In the genomic region with DNA sequence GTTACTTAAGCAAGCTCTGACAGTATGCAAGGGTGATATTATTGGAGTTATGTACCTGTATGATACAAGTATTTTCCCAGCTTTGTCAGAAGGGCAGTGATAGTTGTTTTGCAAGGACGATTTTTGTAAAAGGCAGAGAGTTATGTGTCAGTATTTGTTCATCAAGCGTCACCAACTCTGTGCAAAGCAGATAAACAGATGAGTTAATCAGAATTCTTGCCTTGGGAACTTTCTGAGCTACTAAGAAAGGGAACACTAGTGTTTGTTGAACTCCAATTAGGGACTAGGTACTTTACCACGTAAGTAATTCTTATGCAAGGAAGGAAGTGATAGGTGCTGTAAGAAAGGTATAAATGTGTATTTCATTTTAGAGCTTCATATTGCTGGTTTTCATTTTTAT, we compare ENCODE assay signal across 8 cellular contexts. TPM values are rescaled to one million over a fixed set of nuclear protein-coding genes. Genes with fewer than 3 reads are reported as not detected.
DNase-seq lines count a peak whose midpoint lies in the region; ATAC-seq, FAIRE-seq and TF ChIP-seq lines count a peak whose summit lies in the region.

No MANE protein-coding gene starts in this region.

- 0% methylated on average over 3 of the region's 3 CpGs for WGBS in suprapubic skin

- no peak overlapping the region for H3K27ac Mint-ChIP-seq in endothelial cell (ENCODE audit: unreplicated experiment)

- TF ChIP-seq POLR2A in suprapubic skin (IDR thresholded peaks at IDR 0.05) = no peak

- no peak overlapping the region for H3K4me3 Mint-ChIP-seq in endothelial cell (ENCODE audit: unreplicated experiment)

- H3K27me3 ChIP-seq in keratinocyte (ENCODE audit: control insufficient read depth, extremely low read depth, insufficient read depth, low read length) (no peaks in the 10 kb centered on the region), suprapubic skin (no peaks in the 10 kb centered on the region)

- no peak overlapping the region for H2AFZ ChIP-seq in keratinocyte (ENCODE audit: control insufficient read depth, low read length)

- peak; percentile 29 for DNase-seq in AG20443 (ENCODE audit: low spot score)
- no peak for DNase-seq in HFF-Myc (ENCODE audit: extremely low read depth, low read depth)
- peak; percentile 54 for DNase-seq in amniotic stem cell (lab: John Stamatoyannopoulos, UW)
- DNase-seq in keratinocyte (ENCODE audit: low read depth, low spot score) = no peak
- no peak for DNase-seq in suprapubic skin (ENCODE audit: low spot score in 2 of 2)
- DNase-seq in endothelial cell (ENCODE audit: low spot score) = no peak
- no peak for DNase-seq in anterior cingulate cortex (lab: John Stamatoyannopoulos, UW)

- TF ChIP-seq EP300 in suprapubic skin (IDR thresholded peaks at IDR 0.05) = no peak

- H3K36me3 Mint-ChIP-seq in endothelial cell (ENCODE audit: low read depth, unreplicated experiment) = no peaks in the 10 kb centered on the region

- peaks cover 27% of the 10 kb centered on the region for H3K4me1 ChIP-seq in keratinocyte (ENCODE audit: control insufficient read depth, extremely low read depth, insufficient read depth, low read length)
- peaks cover 55% of the 10 kb centered on the region for H3K4me1 ChIP-seq in suprapubic skin

- H3K9me3 ChIP-seq in keratinocyte (ENCODE audit: control insufficient read depth, low read depth, low read length) = no peaks in the 10 kb centered on the region
- H3K9me3 ChIP-seq in suprapubic skin = no peaks in the 10 kb centered on the region

- TF ChIP-seq CTCF in HFF-Myc (IDR thresholded peaks at IDR 0.05; ENCODE audit: low read depth, low read length, missing control alignments) = no peak
- no peak for TF ChIP-seq CTCF in keratinocyte (optimal IDR thresholded peaks at IDR 0.05 in 1 of 3, IDR thresholded peaks at IDR 0.05 in 1 of 3, conservative IDR thresholded peaks at IDR 0.05 in 1 of 3; ENCODE audit: extremely low read depth in 1 of 3, insufficient read depth in 2 of 3, low read length in 3 of 3)
- no peak for TF ChIP-seq CTCF in suprapubic skin (IDR thresholded peaks at IDR 0.05)
- no peak for TF ChIP-seq CTCF in endothelial cell (IDR thresholded peaks at IDR 0.05; ENCODE audit: unreplicated experiment)

- H3K27me3 Mint-ChIP-seq in endothelial cell (ENCODE audit: unreplicated experiment) = peaks cover 4% of the 10 kb centered on the region

- H3K9me3 Mint-ChIP-seq in endothelial cell (ENCODE audit: unreplicated experiment) = no peaks in the 10 kb centered on the region

- H3K27ac ChIP-seq in keratinocyte (ENCODE audit: control insufficient read depth, insufficient read depth, low read length) (peak overlapping the region; percentile 95), suprapubic skin (peak overlapping the region; percentile 95)

- peaks cover 63% of the 10 kb centered on the region for H3K79me2 ChIP-seq in keratinocyte (ENCODE audit: control insufficient read depth, insufficient read depth, low read length)

- FAIRE-seq in keratinocyte (lab: Jason Lieb, UNC) = peak; percentile 44

- H3K4me3 ChIP-seq in HFF-Myc (replicated peaks; ENCODE audit: low read depth, low read length) (peak overlapping the region; percentile 83), keratinocyte (ENCODE audit: control insufficient read depth in 2 of 3, extremely low read depth in 1 of 3, insufficient read depth in 2 of 3, low read depth in 1 of 3, low read length in 3 of 3) (peak overlapping the region; percentile 89 to 92 (median 89)), suprapubic skin (peak overlapping the region; percentile 86)

- dilution Hi-C loops in keratinocyte (cut with MboI; ENCODE audit: extremely low pct_ligation_motif_present, low sequenced_read_pairs) = no loop called here

- ATAC-seq in HG03354 (IDR thresholded peaks at IDR 0.05; ENCODE audit: poor library complexity, severe bottlenecking, unreplicated experiment) = no peak

- H3K9ac ChIP-seq in keratinocyte (ENCODE audit: control insufficient read depth, extremely low read depth, insufficient read depth, low read length) = peak overlapping the region; percentile 96

- peaks cover 22% of the 10 kb centered on the region for H3K4me1 Mint-ChIP-seq in endothelial cell (ENCODE audit: unreplicated experiment)

- no peaks in the 10 kb centered on the region for H3K36me3 ChIP-seq in keratinocyte (ENCODE audit: control insufficient read depth in 2 of 2, extremely low read depth in 1 of 2, insufficient read depth in 2 of 2, low read length in 2 of 2)
- H3K36me3 ChIP-seq in suprapubic skin = no peaks in the 10 kb centered on the region

- peaks cover 9% of the 10 kb centered on the region for H4K20me1 ChIP-seq in keratinocyte (ENCODE audit: control insufficient read depth, extremely low read depth, insufficient read depth, low read length)

- H3K4me2 ChIP-seq in keratinocyte (ENCODE audit: control insufficient read depth, extremely low read depth, insufficient read depth, low read depth, low read length) = peak overlapping the region; percentile 87

- no peaks in the 10 kb centered on the region for H3K9me1 ChIP-seq in keratinocyte (ENCODE audit: control insufficient read depth, extremely low read depth, insufficient read depth, low read length)

RNA-seq across cellular contexts. Expression of a gene that starts 1.5 kb away (rescaled TPM):
- 13.4 to 22.4 TPM (median 14.2 TPM) in 3 replicates for polyA plus RNA-seq in keratinocyte
- 107 TPM for polyA plus RNA-seq in keratinocyte (2011; ENCODE audit: low read depth)
- 8.1 and 13.8 TPM in 2 replicates for polyA plus RNA-seq in keratinocyte (2011; cell fraction: cytosol; rRNA removed)
- 25.8 and 29.9 TPM in 2 replicates for polyA plus RNA-seq in keratinocyte (2011; cell fraction: nucleus; rRNA removed)
- polyA plus RNA-seq in keratinocyte (2012; ENCODE audit: low replicate concordance) = 19.8 and 33.1 TPM in 2 replicates
- 3.3 to 44.5 TPM (median 20.2 TPM) in 3 replicates for polyA minus RNA-seq in keratinocyte
- 12.3 TPM for polyA minus RNA-seq in keratinocyte (2011; cell fraction: cytosol; rRNA and poly(A)+ RNA removed)
- polyA minus RNA-seq in keratinocyte (2011; cell fraction: nucleus; rRNA and poly(A)+ RNA removed) = 27.2 and 57.8 TPM in 2 replicates
- total RNA-seq in suprapubic skin (100 to 1,000 TPM in 1 of 4 donors, 10 to 100 TPM in 3; 56.0 to 102 (median 72.2) TPM), endothelial cell (ENCODE audit: unreplicated experiment) (45.1 TPM)

Comparison
In these comparisons a context has a peak if more than half of its experiments do, and no peak if none do; other contexts are left out.
1. DNase-seq: peak in AG20443 (single experiment) and amniotic stem cell (single experiment); none in HFF-Myc (single experiment), keratinocyte (single experiment), suprapubic skin (0 of 2), endothelial cell (single experiment) and anterior cingulate cortex (0 of 58).
2. Peak in every context shown above with its lines, with median percentiles within 50 percentile points of each other: H3K4me3 ChIP-seq.